1 cellular context compared by ENCODE assay signal in the genomic region with DNA sequence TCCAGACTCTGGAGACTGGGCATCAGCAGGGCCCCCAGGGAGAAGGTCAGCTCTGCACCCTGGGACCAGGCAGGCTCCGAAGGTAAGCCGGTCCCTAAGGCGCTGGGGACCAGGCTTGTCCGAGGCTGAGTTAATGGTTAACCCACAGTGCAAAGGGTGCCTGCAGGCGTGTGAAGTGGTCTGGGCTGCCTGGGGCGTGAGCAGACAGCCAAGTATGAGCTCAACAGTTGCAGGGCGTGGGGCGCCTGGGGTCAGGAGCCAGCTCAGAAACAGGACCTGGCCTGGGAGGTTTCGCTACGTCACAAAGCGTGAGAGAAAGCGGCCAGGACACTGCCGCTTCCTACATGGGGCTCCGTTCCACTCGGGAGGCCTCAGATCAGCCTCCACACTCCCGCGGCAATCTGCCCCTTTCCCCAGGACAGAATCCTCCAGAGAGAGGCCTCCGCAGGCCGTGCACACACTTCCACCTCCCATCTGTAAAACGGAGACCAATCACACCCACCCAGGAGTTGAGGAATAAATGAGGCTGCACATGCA.
TF ChIP-seq lines count a peak whose summit lies in the region.

No MANE protein-coding gene starts in this region.

TF ChIP-seq in HepG2, 621 proteins besides CTCF, POLR2A, EP300 and RAD21 (continued from another document and continues in another):
- TF ChIP-seq, protein P1, sequence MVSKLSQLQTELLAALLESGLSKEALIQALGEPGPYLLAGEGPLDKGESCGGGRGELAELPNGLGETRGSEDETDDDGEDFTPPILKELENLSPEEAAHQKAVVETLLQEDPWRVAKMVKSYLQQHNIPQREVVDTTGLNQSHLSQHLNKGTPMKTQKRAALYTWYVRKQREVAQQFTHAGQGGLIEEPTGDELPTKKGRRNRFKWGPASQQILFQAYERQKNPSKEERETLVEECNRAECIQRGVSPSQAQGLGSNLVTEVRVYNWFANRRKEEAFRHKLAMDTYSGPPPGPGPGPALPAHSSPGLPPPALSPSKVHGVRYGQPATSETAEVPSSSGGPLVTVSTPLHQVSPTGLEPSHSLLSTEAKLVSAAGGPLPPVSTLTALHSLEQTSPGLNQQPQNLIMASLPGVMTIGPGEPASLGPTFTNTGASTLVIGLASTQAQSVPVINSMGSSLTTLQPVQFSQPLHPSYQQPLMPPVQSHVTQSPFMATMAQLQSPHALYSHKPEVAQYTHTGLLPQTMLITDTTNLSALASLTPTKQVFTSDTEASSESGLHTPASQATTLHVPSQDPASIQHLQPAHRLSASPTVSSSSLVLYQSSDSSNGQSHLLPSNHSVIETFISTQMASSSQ (IDR thresholded peaks at IDR 0.05; ENCODE audit: low read depth), result peak; percentile 99
- TF ChIP-seq, protein P1 (CRISPR knock-in tag; IDR thresholded peaks at IDR 0.05; ENCODE audit: borderline replicate concordance), result peak; percentile 100
- TF ChIP-seq, protein P2, sequence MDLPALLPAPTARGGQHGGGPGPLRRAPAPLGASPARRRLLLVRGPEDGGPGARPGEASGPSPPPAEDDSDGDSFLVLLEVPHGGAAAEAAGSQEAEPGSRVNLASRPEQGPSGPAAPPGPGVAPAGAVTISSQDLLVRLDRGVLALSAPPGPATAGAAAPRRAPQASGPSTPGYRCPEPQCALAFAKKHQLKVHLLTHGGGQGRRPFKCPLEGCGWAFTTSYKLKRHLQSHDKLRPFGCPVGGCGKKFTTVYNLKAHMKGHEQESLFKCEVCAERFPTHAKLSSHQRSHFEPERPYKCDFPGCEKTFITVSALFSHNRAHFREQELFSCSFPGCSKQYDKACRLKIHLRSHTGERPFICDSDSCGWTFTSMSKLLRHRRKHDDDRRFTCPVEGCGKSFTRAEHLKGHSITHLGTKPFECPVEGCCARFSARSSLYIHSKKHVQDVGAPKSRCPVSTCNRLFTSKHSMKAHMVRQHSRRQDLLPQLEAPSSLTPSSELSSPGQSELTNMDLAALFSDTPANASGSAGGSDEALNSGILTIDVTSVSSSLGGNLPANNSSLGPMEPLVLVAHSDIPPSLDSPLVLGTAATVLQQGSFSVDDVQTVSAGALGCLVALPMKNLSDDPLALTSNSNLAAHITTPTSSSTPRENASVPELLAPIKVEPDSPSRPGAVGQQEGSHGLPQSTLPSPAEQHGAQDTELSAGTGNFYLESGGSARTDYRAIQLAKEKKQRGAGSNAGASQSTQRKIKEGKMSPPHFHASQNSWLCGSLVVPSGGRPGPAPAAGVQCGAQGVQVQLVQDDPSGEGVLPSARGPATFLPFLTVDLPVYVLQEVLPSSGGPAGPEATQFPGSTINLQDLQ (CRISPR knock-in tag; IDR thresholded peaks at IDR 0.05), result no peak
- TF ChIP-seq ZNF546 (CRISPR knock-in tag; conservative IDR thresholded peaks at IDR 0.05) (0 out of 2 replicates have a peak, but pooled peaks have one; percentile 45), JUND (CRISPR knock-in tag; IDR thresholded peaks at IDR 0.05) (peak; percentile 78; the same call in 1 of the 2 replicates), NRL (CRISPR knock-in tag; IDR thresholded peaks at IDR 0.05; ENCODE audit: borderline replicate concordance) (peak; percentile 53; the same call in 1 of the 2 replicates), ZNF496 (CRISPR knock-in tag; IDR thresholded peaks at IDR 0.05; ENCODE audit: insufficient replicate concordance) (no peak), ZNF383 (CRISPR knock-in tag; IDR thresholded peaks at IDR 0.05; ENCODE audit: borderline replicate concordance) (no peak), ZNF335 (CRISPR knock-in tag; IDR thresholded peaks at IDR 0.05) (no peak), HOXA3 (CRISPR knock-in tag; IDR thresholded peaks at IDR 0.05) (peak; percentile 95), ISL2 (CRISPR knock-in tag; IDR thresholded peaks at IDR 0.05) (peak; percentile 72), GABPB1 (CRISPR knock-in tag; IDR thresholded peaks at IDR 0.05) (peak; percentile 64), SKI (IDR thresholded peaks at IDR 0.05; ENCODE audit: partially characterized antibody) (peak; percentile 92), ZFP37 (CRISPR knock-in tag; IDR thresholded peaks at IDR 0.05; ENCODE audit: borderline replicate concordance) (no peak), ASH2L (IDR thresholded peaks at IDR 0.05; ENCODE audit: insufficient read length, low read depth, low read length) (peak; percentile 43), BCL6 (CRISPR knock-in tag; IDR thresholded peaks at IDR 0.05) (peak; percentile 98)
- TF ChIP-seq, protein P3, sequence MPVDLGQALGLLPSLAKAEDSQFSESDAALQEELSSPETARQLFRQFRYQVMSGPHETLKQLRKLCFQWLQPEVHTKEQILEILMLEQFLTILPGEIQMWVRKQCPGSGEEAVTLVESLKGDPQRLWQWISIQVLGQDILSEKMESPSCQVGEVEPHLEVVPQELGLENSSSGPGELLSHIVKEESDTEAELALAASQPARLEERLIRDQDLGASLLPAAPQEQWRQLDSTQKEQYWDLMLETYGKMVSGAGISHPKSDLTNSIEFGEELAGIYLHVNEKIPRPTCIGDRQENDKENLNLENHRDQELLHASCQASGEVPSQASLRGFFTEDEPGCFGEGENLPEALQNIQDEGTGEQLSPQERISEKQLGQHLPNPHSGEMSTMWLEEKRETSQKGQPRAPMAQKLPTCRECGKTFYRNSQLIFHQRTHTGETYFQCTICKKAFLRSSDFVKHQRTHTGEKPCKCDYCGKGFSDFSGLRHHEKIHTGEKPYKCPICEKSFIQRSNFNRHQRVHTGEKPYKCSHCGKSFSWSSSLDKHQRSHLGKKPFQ (CRISPR knock-in tag; IDR thresholded peaks at IDR 0.05; ENCODE audit: insufficient replicate concordance), result peak; percentile 93
- TF ChIP-seq, protein P4, sequence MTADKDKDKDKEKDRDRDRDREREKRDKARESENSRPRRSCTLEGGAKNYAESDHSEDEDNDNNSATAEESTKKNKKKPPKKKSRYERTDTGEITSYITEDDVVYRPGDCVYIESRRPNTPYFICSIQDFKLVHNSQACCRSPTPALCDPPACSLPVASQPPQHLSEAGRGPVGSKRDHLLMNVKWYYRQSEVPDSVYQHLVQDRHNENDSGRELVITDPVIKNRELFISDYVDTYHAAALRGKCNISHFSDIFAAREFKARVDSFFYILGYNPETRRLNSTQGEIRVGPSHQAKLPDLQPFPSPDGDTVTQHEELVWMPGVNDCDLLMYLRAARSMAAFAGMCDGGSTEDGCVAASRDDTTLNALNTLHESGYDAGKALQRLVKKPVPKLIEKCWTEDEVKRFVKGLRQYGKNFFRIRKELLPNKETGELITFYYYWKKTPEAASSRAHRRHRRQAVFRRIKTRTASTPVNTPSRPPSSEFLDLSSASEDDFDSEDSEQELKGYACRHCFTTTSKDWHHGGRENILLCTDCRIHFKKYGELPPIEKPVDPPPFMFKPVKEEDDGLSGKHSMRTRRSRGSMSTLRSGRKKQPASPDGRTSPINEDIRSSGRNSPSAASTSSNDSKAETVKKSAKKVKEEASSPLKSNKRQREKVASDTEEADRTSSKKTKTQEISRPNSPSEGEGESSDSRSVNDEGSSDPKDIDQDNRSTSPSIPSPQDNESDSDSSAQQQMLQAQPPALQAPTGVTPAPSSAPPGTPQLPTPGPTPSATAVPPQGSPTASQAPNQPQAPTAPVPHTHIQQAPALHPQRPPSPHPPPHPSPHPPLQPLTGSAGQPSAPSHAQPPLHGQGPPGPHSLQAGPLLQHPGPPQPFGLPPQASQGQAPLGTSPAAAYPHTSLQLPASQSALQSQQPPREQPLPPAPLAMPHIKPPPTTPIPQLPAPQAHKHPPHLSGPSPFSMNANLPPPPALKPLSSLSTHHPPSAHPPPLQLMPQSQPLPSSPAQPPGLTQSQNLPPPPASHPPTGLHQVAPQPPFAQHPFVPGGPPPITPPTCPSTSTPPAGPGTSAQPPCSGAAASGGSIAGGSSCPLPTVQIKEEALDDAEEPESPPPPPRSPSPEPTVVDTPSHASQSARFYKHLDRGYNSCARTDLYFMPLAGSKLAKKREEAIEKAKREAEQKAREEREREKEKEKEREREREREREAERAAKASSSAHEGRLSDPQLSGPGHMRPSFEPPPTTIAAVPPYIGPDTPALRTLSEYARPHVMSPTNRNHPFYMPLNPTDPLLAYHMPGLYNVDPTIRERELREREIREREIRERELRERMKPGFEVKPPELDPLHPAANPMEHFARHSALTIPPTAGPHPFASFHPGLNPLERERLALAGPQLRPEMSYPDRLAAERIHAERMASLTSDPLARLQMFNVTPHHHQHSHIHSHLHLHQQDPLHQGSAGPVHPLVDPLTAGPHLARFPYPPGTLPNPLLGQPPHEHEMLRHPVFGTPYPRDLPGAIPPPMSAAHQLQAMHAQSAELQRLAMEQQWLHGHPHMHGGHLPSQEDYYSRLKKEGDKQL (CRISPR knock-in tag; IDR thresholded peaks at IDR 0.05; ENCODE audit: low read depth), result peak; percentile 95
- TF ChIP-seq, protein P5, sequence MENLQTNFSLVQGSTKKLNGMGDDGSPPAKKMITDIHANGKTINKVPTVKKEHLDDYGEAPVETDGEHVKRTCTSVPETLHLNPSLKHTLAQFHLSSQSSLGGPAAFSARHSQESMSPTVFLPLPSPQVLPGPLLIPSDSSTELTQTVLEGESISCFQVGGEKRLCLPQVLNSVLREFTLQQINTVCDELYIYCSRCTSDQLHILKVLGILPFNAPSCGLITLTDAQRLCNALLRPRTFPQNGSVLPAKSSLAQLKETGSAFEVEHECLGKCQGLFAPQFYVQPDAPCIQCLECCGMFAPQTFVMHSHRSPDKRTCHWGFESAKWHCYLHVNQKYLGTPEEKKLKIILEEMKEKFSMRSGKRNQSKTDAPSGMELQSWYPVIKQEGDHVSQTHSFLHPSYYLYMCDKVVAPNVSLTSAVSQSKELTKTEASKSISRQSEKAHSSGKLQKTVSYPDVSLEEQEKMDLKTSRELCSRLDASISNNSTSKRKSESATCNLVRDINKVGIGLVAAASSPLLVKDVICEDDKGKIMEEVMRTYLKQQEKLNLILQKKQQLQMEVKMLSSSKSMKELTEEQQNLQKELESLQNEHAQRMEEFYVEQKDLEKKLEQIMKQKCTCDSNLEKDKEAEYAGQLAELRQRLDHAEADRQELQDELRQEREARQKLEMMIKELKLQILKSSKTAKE (CRISPR knock-in tag; IDR thresholded peaks at IDR 0.05; ENCODE audit: borderline replicate concordance), result peak; percentile 98
- TF ChIP-seq, protein P6, sequence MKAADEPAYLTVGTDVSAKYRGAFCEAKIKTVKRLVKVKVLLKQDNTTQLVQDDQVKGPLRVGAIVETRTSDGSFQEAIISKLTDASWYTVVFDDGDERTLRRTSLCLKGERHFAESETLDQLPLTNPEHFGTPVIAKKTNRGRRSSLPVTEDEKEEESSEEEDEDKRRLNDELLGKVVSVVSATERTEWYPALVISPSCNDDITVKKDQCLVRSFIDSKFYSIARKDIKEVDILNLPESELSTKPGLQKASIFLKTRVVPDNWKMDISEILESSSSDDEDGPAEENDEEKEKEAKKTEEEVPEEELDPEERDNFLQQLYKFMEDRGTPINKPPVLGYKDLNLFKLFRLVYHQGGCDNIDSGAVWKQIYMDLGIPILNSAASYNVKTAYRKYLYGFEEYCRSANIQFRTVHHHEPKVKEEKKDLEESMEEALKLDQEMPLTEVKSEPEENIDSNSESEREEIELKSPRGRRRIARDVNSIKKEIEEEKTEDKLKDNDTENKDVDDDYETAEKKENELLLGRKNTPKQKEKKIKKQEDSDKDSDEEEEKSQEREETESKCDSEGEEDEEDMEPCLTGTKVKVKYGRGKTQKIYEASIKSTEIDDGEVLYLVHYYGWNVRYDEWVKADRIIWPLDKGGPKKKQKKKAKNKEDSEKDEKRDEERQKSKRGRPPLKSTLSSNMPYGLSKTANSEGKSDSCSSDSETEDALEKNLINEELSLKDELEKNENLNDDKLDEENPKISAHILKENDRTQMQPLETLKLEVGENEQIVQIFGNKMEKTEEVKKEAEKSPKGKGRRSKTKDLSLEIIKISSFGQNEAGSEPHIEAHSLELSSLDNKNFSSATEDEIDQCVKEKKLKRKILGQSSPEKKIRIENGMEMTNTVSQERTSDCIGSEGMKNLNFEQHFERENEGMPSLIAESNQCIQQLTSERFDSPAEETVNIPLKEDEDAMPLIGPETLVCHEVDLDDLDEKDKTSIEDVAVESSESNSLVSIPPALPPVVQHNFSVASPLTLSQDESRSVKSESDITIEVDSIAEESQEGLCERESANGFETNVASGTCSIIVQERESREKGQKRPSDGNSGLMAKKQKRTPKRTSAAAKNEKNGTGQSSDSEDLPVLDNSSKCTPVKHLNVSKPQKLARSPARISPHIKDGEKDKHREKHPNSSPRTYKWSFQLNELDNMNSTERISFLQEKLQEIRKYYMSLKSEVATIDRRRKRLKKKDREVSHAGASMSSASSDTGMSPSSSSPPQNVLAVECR (CRISPR knock-in tag; IDR thresholded peaks at IDR 0.05; ENCODE audit: borderline replicate concordance), result peak; percentile 53; the same call in 1 of the 2 replicates
- TF ChIP-seq, protein P7, sequence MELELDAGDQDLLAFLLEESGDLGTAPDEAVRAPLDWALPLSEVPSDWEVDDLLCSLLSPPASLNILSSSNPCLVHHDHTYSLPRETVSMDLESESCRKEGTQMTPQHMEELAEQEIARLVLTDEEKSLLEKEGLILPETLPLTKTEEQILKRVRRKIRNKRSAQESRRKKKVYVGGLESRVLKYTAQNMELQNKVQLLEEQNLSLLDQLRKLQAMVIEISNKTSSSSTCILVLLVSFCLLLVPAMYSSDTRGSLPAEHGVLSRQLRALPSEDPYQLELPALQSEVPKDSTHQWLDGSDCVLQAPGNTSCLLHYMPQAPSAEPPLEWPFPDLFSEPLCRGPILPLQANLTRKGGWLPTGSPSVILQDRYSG (CRISPR knock-in tag; IDR thresholded peaks at IDR 0.05), result no peak
- TF ChIP-seq, protein P8, sequence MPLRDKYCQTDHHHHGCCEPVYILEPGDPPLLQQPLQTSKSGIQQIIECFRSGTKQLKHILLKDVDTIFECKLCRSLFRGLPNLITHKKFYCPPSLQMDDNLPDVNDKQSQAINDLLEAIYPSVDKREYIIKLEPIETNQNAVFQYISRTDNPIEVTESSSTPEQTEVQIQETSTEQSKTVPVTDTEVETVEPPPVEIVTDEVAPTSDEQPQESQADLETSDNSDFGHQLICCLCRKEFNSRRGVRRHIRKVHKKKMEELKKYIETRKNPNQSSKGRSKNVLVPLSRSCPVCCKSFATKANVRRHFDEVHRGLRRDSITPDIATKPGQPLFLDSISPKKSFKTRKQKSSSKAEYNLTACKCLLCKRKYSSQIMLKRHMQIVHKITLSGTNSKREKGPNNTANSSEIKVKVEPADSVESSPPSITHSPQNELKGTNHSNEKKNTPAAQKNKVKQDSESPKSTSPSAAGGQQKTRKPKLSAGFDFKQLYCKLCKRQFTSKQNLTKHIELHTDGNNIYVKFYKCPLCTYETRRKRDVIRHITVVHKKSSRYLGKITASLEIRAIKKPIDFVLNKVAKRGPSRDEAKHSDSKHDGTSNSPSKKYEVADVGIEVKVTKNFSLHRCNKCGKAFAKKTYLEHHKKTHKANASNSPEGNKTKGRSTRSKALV (CRISPR knock-in tag; IDR thresholded peaks at IDR 0.05), result peak; percentile 97
